In genomic region chr2:240205763-240206162, GRCh38 we compare ENCODE assay signal across 18 cellular contexts.
"Had no signal": no experiment of that assay in that cellular context is flagged by ENCODE, and none has a peak within 500 bp of the region (broad histone marks: within the 10 kb centered on the region; RNA-seq: fewer than 3 reads in every experiment).

No MANE protein-coding gene starts in this region.

- H3K4me3 ChIP-seq: esophagus muscularis mucosa, gastrocnemius medialis, lower lobe of right lung, ovary, thyroid gland, upper lobe of right lung had no signal

- H3K27ac ChIP-seq: esophagus muscularis mucosa, lower lobe of right lung, neutrophil, ovary, thyroid gland, upper lobe of right lung, WERI-Rb-1 had no signal

- DNase-seq: activated CD4-positive, alpha-beta T cell treated with anti-CD3 and anti-CD28 coated beads for 1 hour; activated CD4-positive, alpha-beta T cell treated with anti-CD3 and anti-CD28 coated beads, Interleukin-2, amount 50 U/mL, for 1 hour; activated CD8-positive, alpha-beta T cell treated with anti-CD3 and anti-CD28 coated beads, Interleukin-2, amount 10 ng/mL, durations not matched to agents 7 days and 5 days; central memory CD4-positive, alpha-beta T cell; effector memory CD4-positive, alpha-beta T cell; lower lobe of right lung; ovary; right cardiac atrium; thyroid gland; WERI-Rb-1 had no signal

- ATAC-seq: activated CD8-positive, alpha-beta T cell treated with anti-CD3 and anti-CD28 coated beads, Interleukin-2, amount 10 ng/mL, durations not matched to agents 7 days and 5 days; left lobe of liver; lower lobe of right lung; naive thymus-derived CD4-positive, alpha-beta T cell; right cardiac atrium; upper lobe of right lung had no signal

- H3K4me1 ChIP-seq: lower lobe of right lung, thyroid gland, upper lobe of right lung had no signal

- FAIRE-seq: endothelial cell of umbilical vein, TTC549 had no signal

- H3K27me3 ChIP-seq: ovary, thyroid gland, upper lobe of right lung had no signal

- H3K9me3 ChIP-seq: gastrocnemius medialis, neutrophil, ovary, thyroid gland, upper lobe of right lung had no signal

- H3K36me3 ChIP-seq: esophagus muscularis mucosa, gastrocnemius medialis, lower lobe of right lung, neutrophil, ovary, thyroid gland, upper lobe of right lung, WERI-Rb-1 had no signal
